In the genomic region with DNA sequence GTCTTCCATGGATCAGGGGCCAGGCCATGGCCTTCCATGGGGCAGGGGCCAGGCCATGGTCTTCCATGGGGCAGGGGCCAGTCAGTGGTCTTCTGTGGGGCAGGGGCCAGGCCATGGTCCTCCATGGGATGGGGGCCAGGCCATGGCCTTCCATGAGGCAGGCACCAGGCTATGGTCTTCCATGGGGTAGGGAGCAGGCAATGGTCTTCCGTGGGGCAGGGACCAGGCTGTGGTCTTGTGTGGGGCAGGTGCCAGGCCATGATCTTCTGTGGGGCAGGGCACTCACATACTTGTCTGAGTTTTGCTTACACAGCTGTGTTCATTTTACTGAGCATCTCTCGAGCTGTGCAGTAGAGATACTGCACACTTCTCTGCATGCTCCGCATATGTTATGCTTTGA, we compare ENCODE assay signal across 30 cellular contexts. TPM values are rescaled to one million over a fixed set of nuclear protein-coding genes. Genes with fewer than 3 reads are reported as not detected.
"Had no signal": no experiment of that assay in that cellular context is flagged by ENCODE, and none has a peak within 500 bp of the region (broad histone marks: within the 10 kb centered on the region; RNA-seq: fewer than 3 reads in every experiment).

No MANE protein-coding gene starts in this region.

- H3K27me3 ChIP-seq: adrenal gland, ascending aorta, breast epithelium, cardiac muscle cell, colonic mucosa had no signal

- DNase-seq: activated CD4-positive, alpha-beta T cell treated with anti-CD3 and anti-CD28 coated beads for 36 hours; activated CD4-positive, alpha-beta T cell treated with anti-CD3 and anti-CD28 coated beads, Interleukin-2, amount 50 U/mL, for 1 hour; activated CD4-positive, alpha-beta T cell treated with anti-CD3 and anti-CD28 coated beads, Interleukin-2, amount 50 U/mL, for 48 hours; activated CD4-positive, CD25-positive, alpha-beta regulatory T cell; activated CD4-positive, CD25-positive, alpha-beta regulatory T cell treated with anti-CD3 and anti-CD28 coated beads, Interleukin-2, amount 50 U/mL, for 72 hours; activated CD8-positive, alpha-beta memory T cell treated with anti-CD3 and anti-CD28 coated beads for 24 hours; activated CD8-positive, alpha-beta T cell treated with anti-CD3 and anti-CD28 coated beads for 36 hours; activated effector memory CD4-positive, alpha-beta T cell treated with anti-CD3 and anti-CD28 coated beads, Interleukin-2, amount 50 U/mL, for 16 hours; activated naive CD4-positive, alpha-beta T cell treated with anti-CD3 and anti-CD28 coated beads for 36 hours; activated naive CD8-positive, alpha-beta T cell treated with anti-CD3 and anti-CD28 coated beads for 36 hours; activated naive CD8-positive, alpha-beta T cell treated with anti-CD3 and anti-CD28 coated beads, Interleukin-2, amount 50 U/mL, for 24 hours; activated T-cell treated with anti-CD3 and anti-CD28 coated beads, Interleukin-2, amount 50 U/mL, for 4 hours; adrenal gland; amygdala; central memory CD4-positive, alpha-beta T cell; cerebellar nuclear complex; colonic mucosa; effector CD8-positive, alpha-beta T cell; foreskin fibroblast; T-helper 2 cell had no signal

- H3K9me3 ChIP-seq: adrenal gland, ascending aorta, colonic mucosa had no signal

- H3K27me3 Mint-ChIP-seq: activated CD8-positive, alpha-beta T cell treated with anti-CD3 and anti-CD28 coated beads for 36 hours; activated naive CD4-positive, alpha-beta T cell treated with anti-CD3 and anti-CD28 coated beads, Interleukin-2, amount 50 U/mL, for 24 hours; activated naive CD8-positive, alpha-beta T cell treated with anti-CD3 and anti-CD28 coated beads, Interleukin-2, amount 50 U/mL, for 24 hours; brain had no signal

- H3K27ac Mint-ChIP-seq: activated CD4-positive, alpha-beta T cell treated with anti-CD3 and anti-CD28 coated beads for 36 hours; activated CD8-positive, alpha-beta T cell treated with anti-CD3 and anti-CD28 coated beads for 36 hours; activated naive CD4-positive, alpha-beta T cell treated with anti-CD3 and anti-CD28 coated beads for 36 hours; activated naive CD4-positive, alpha-beta T cell treated with anti-CD3 and anti-CD28 coated beads, Interleukin-2, amount 50 U/mL, for 24 hours; activated naive CD8-positive, alpha-beta T cell treated with anti-CD3 and anti-CD28 coated beads for 36 hours; activated naive CD8-positive, alpha-beta T cell treated with anti-CD3 and anti-CD28 coated beads, Interleukin-2, amount 50 U/mL, for 24 hours; activated T-helper 2 cell treated with anti-CD3 and anti-CD28 coated beads, Interferon-gamma antibody, Interleukin-2, Interleukin-4, amounts not matched to agents 10 μg/mL and 5 μg/mL and 100 μg/mL, durations not matched to agents 14 hours and 24 hours and 36 hours; brain had no signal

- H3K4me3 Mint-ChIP-seq: activated CD4-positive, alpha-beta T cell treated with anti-CD3 and anti-CD28 coated beads for 36 hours; activated CD8-positive, alpha-beta T cell treated with anti-CD3 and anti-CD28 coated beads for 36 hours; activated naive CD4-positive, alpha-beta T cell treated with anti-CD3 and anti-CD28 coated beads for 36 hours; activated naive CD4-positive, alpha-beta T cell treated with anti-CD3 and anti-CD28 coated beads, Interleukin-2, amount 50 U/mL, for 24 hours; activated naive CD8-positive, alpha-beta T cell treated with anti-CD3 and anti-CD28 coated beads for 36 hours; activated naive CD8-positive, alpha-beta T cell treated with anti-CD3 and anti-CD28 coated beads, Interleukin-2, amount 50 U/mL, for 24 hours; activated T-cell treated with anti-CD3 and anti-CD28 coated beads, Interleukin-2, amount 50 U/mL, for 4 hours; brain had no signal

- H3K4me3 ChIP-seq: adrenal gland, ascending aorta, breast epithelium, cardiac muscle cell, colonic mucosa had no signal

- H3K27ac ChIP-seq: adrenal gland, ascending aorta, breast epithelium, cardiac muscle cell, colonic mucosa, epithelial cell of prostate had no signal

- H3K9me3 Mint-ChIP-seq: activated CD8-positive, alpha-beta T cell treated with anti-CD3 and anti-CD28 coated beads for 36 hours; activated naive CD4-positive, alpha-beta T cell treated with anti-CD3 and anti-CD28 coated beads for 36 hours; activated naive CD8-positive, alpha-beta T cell treated with anti-CD3 and anti-CD28 coated beads for 36 hours; activated naive CD8-positive, alpha-beta T cell treated with anti-CD3 and anti-CD28 coated beads, Interleukin-2, amount 50 U/mL, for 24 hours; activated T-cell treated with anti-CD3 and anti-CD28 coated beads, Interleukin-2, amount 50 U/mL, for 4 hours; activated T-helper 2 cell treated with anti-CD3 and anti-CD28 coated beads, Interferon-gamma antibody, Interleukin-2, Interleukin-4, amounts not matched to agents 10 μg/mL and 5 μg/mL and 100 μg/mL, durations not matched to agents 14 hours and 24 hours and 36 hours had no signal

- H3K4me1 Mint-ChIP-seq: activated CD4-positive, alpha-beta T cell treated with anti-CD3 and anti-CD28 coated beads for 36 hours; activated naive CD4-positive, alpha-beta T cell treated with anti-CD3 and anti-CD28 coated beads, Interleukin-2, amount 50 U/mL, for 24 hours; activated naive CD8-positive, alpha-beta T cell treated with anti-CD3 and anti-CD28 coated beads for 36 hours; activated naive CD8-positive, alpha-beta T cell treated with anti-CD3 and anti-CD28 coated beads, Interleukin-2, amount 50 U/mL, for 24 hours; brain had no signal

- H3K36me3 Mint-ChIP-seq: activated naive CD4-positive, alpha-beta T cell treated with anti-CD3 and anti-CD28 coated beads, Interleukin-2, amount 50 U/mL, for 24 hours; activated naive CD8-positive, alpha-beta T cell treated with anti-CD3 and anti-CD28 coated beads for 36 hours; brain had no signal

- H3K4me1 ChIP-seq: adrenal gland, ascending aorta, breast epithelium, colonic mucosa had no signal

- ATAC-seq: activated CD4-positive, alpha-beta T cell treated with anti-CD3 and anti-CD28 coated beads for 36 hours; activated CD8-positive, alpha-beta T cell treated with anti-CD3 and anti-CD28 coated beads for 36 hours; activated naive CD8-positive, alpha-beta T cell treated with anti-CD3 and anti-CD28 coated beads, Interleukin-2, amount 50 U/mL, for 24 hours; activated T-cell treated with anti-CD3 and anti-CD28 coated beads, Interleukin-2, amount 50 U/mL, for 4 hours had no signal

- H3K36me3 ChIP-seq: adrenal gland, ascending aorta, breast epithelium, cardiac muscle cell, colonic mucosa had no signal

RNA-seq across cellular contexts. Expression of gene THBS2, which starts 57.3 kb away (rescaled TPM):
- total RNA-seq: activated CD4-positive, alpha-beta T cell treated with anti-CD3 and anti-CD28 coated beads for 36 hours; activated CD8-positive, alpha-beta T cell treated with anti-CD3 and anti-CD28 coated beads for 36 hours; activated naive CD4-positive, alpha-beta T cell treated with anti-CD3 and anti-CD28 coated beads for 36 hours; activated naive CD8-positive, alpha-beta T cell treated with anti-CD3 and anti-CD28 coated beads for 36 hours; activated T-helper 2 cell treated with anti-CD3 and anti-CD28 coated beads, Interferon-gamma antibody, Interleukin-2, Interleukin-4, amounts not matched to agents 10 μg/mL and 5 μg/mL and 100 μg/mL, durations not matched to agents 14 hours and 24 hours and 36 hours; dermis microvascular lymphatic vessel endothelial cell; endothelial cell of umbilical vein; T-helper 1 cell treated with Interleukin-12 subunit alpha and Interleukin-12 subunit beta and Interleukin-4 antibody, amounts not matched to agents 30 ng/mL and 1 ng/mL, for 36 hours had no signal
